15 cellular contexts compared by ENCODE assay signal in genomic region chr6:1842334-1842733, GRCh38.
"Had no signal": no experiment of that assay in that cellular context is flagged by ENCODE, and none has a peak within 500 bp of the region (broad histone marks: within the 10 kb centered on the region; RNA-seq: fewer than 3 reads in every experiment).

No MANE protein-coding gene starts in this region.

- DNase-seq: effector memory CD4-positive, alpha-beta T cell; kidney; left colon; naive thymus-derived CD4-positive, alpha-beta T cell; nephron progenitor cell; right lobe of liver; stimulated activated CD4-positive, alpha-beta T cell treated with anti-CD3 and anti-CD28 coated beads, Interleukin-4, amount 100 ng/mL, for 24 hours; testis had no signal

- FAIRE-seq: endometrium, frontal cortex, kidney, urothelium cell line had no signal

- H3K36me3 ChIP-seq: prostate gland, right lobe of liver had no signal

- H3K4me3 ChIP-seq: prostate gland, right lobe of liver, testis had no signal

- H3K9ac ChIP-seq: parathyroid adenoma had no signal

- H3K27ac ChIP-seq: parathyroid adenoma, prostate gland, right lobe of liver, testis had no signal

- H3K27me3 ChIP-seq: right lobe of liver, testis had no signal

- H2AFZ ChIP-seq: parathyroid adenoma had no signal

- H3K9me3 ChIP-seq: prostate gland, right lobe of liver, testis had no signal

- H3K79me2 ChIP-seq: parathyroid adenoma had no signal

- ATAC-seq: esophagus mucosa; left colon; naive thymus-derived CD4-positive, alpha-beta T cell; right lobe of liver; stimulated activated memory B cell treated with anti-CD40 and anti-IgM and Interleukin-4, amounts not matched to agents 10 μg/mL and 1 μg/mL and 100 μg/mL, for 72 hours had no signal

- H3K4me1 ChIP-seq: parathyroid adenoma, prostate gland, testis had no signal
